17 cellular contexts compared by ENCODE assay signal in genomic region chrX:55758033-55758432, GRCh38. TPM values are rescaled to one million over a fixed set of nuclear protein-coding genes. Genes with fewer than 3 reads are reported as not detected.
DNase-seq lines count a peak whose midpoint lies in the region; ATAC-seq, FAIRE-seq and TF ChIP-seq lines count a peak whose summit lies in the region.
"Had no signal": no experiment of that assay in that cellular context is flagged by ENCODE, and none has a peak within 500 bp of the region (broad histone marks: within the 10 kb centered on the region; RNA-seq: fewer than 3 reads in every experiment).

No MANE protein-coding gene starts in this region.

- DNase-seq in MG63, result peak; percentile 26
- DNase-seq in choroid plexus epithelial cell (ENCODE audit: low read depth), result peak; percentile 69
- DNase-seq in fibroblast of the conjunctiva (ENCODE audit: low read depth), result peak; percentile 6
- DNase-seq in skeletal muscle cell (ENCODE audit: low read depth), result peak; percentile 5
- no peak for DNase-seq in GM12891 (ENCODE audit: insufficient read length, low spot score)
- DNase-seq in activated T-cell treated with anti-CD3 and anti-CD28 coated beads, Interleukin-2, amount 50 U/mL, for 1 hour, result no peak
- no peak for DNase-seq in NCI-H187 treated with DMSO at 0.1 percent for 48 hours (lab: John Stamatoyannopoulos, UW)
- DNase-seq: BE2C; CD4-positive, alpha-beta memory T cell; GOT3; NCI-H1092; NCI-H1694; NCI-H345; NCI-H69 had no signal

- no peak for ATAC-seq in GM21526 (IDR thresholded peaks at IDR 0.05; ENCODE audit: low FRiP score, unreplicated experiment)

- no peaks in the 10 kb centered on the region for H3K27me3 ChIP-seq in MG63
- H3K27me3 ChIP-seq: BE2C had no signal

- no peaks in the 10 kb centered on the region; the same call in 1 of the 2 replicates for H3K36me3 ChIP-seq in MG63
- H3K36me3 ChIP-seq: BE2C had no signal

- H3K9me3 ChIP-seq in MG63, result no peaks in the 10 kb centered on the region
- H3K9me3 ChIP-seq: BE2C had no signal

- no peak for FAIRE-seq in GM12891 (lab: Jason Lieb, UNC)
- FAIRE-seq: GM18507 had no signal

- TF ChIP-seq CTCF in choroid plexus epithelial cell (conservative IDR thresholded peaks at IDR 0.05; ENCODE audit: low read depth, low read length), result no peak

- no peak for TF ChIP-seq POLR2A in GM12891 (IDR thresholded peaks at IDR 0.05; ENCODE audit: low read depth, low read length)

- H3K4me3 ChIP-seq in MG63 (no peak overlapping the region), choroid plexus epithelial cell (ENCODE audit: low read depth, low read length) (no peak overlapping the region), skeletal muscle cell (ENCODE audit: low read depth, low read length) (no peak overlapping the region)
- H3K4me3 ChIP-seq: SK-N-MC had no signal

TF ChIP-seq in GM12891, 5 proteins besides CTCF, POLR2A, EP300 and RAD21:
- TF ChIP-seq SPI1 (IDR thresholded peaks at IDR 0.05; ENCODE audit: low read depth, low read length), result no peak
TF ChIP-seq in GM12891: peak in this region for 0.

RNA-seq across cellular contexts. Expression of gene RRAGB, which starts 40.5 kb away (rescaled TPM):
- 6.5 and 9.2 TPM in 2 replicates for total RNA-seq in MG63 (2014; rRNA removed; shearing (Covaris generic); ENCODE audit: low replicate concordance)
- 18.0 TPM for polyA plus RNA-seq in GM12891 (2012; ENCODE audit: low read depth, missing spikeins)

Comparison
In these comparisons a context has a peak if more than half of its experiments do, and no peak if none do; other contexts are left out.
1. DNase-seq: peak in MG63 (single experiment), choroid plexus epithelial cell (single experiment), fibroblast of the conjunctiva (single experiment) and skeletal muscle cell (single experiment); none in GM12891 (single experiment), activated T-cell treated with anti-CD3 and anti-CD28 coated beads, Interleukin-2, amount 50 U/mL, for 1 hour (single experiment) and NCI-H187 treated with DMSO at 0.1 percent for 48 hours (single experiment).